ENCODE assay signal across 1 cellular context in the genomic region with DNA sequence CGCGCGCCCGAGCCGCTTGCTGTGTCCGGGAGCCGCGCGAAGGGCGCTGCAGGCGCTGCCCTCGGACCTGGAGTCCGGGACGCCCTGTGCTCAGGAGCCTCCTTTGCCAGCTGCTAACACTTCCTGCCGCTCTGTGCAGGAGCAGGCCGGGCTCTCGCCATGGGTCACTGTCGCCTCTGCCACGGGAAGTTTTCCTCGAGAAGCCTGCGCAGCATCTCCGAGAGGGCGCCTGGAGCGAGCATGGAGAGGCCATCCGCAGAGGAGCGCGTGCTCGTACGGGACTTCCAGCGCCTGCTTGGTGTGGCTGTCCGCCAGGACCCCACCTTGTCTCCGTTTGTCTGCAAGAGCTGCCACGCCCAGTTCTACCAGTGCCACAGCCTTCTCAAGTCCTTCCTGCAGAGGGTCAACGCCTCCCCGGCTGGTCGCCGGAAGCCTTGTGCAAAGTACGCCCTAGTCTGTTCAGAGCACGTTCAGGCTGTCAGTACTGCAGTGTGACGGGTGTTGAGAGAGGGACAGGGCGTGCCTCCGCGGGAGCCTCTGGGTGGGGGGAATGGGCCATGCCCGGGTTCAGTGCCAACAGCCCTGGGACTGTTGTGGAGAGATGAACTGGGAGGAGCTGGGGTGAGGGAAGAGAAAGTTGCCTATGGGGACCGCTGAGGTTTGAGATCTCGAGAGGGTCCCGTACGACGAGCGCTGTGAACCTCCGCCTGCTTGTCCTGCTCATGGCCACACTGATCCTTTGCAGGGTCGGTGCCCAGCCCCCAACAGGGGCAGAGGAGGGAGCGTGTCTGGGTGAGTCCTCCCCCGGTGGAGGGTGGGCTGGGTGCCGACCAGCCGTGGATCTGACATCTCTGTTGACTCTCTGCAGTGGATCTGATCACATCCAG.
TF ChIP-seq lines count a peak whose summit lies in the region.

No MANE protein-coding gene starts in this region.

TF ChIP-seq in HCT116, 20 proteins besides CTCF, POLR2A, EP300 and RAD21 (continued from another document):
- TF ChIP-seq JUND (IDR thresholded peaks at IDR 0.05) (no peak), ZBTB33 (IDR thresholded peaks at IDR 0.05; ENCODE audit: extremely low read depth, insufficient replicate concordance, low read length) (no peak), EZH2phosphoT487 (IDR thresholded peaks at IDR 0.05; ENCODE audit: borderline replicate concordance) (no peak), SIN3A (IDR thresholded peaks at IDR 0.05; ENCODE audit: low read depth) (no peak)
